ENCODE assay signal across 1 cellular context in genomic region chr2:112684415-112684775, GRCh38.
TF ChIP-seq lines count a peak whose summit lies in the region.

No MANE protein-coding gene starts in this region.

TF ChIP-seq in SK-N-SH, 30 proteins besides CTCF, POLR2A, EP300 and RAD21:
- TF ChIP-seq NRF1 (IDR thresholded peaks at IDR 0.05; ENCODE audit: low read depth, low read length) (no peak), RCOR1 (IDR thresholded peaks at IDR 0.05; ENCODE audit: low read length) (no peak), GABPA (IDR thresholded peaks at IDR 0.05; ENCODE audit: low read depth) (no peak), USF1 (IDR thresholded peaks at IDR 0.05; ENCODE audit: borderline replicate concordance, low read depth) (no peak), MEF2A (IDR thresholded peaks at IDR 0.05; ENCODE audit: borderline replicate concordance, low read depth) (no peak), RFX5 (IDR thresholded peaks at IDR 0.05; ENCODE audit: low read length) (no peak), JUND (IDR thresholded peaks at IDR 0.05) (no peak), POLR2AphosphoS5 (IDR thresholded peaks at IDR 0.05; ENCODE audit: low read depth, low read length) (no peak), MAX (IDR thresholded peaks at IDR 0.05; ENCODE audit: low read depth) (no peak), TEAD4 (IDR thresholded peaks at IDR 0.05; ENCODE audit: borderline replicate concordance, insufficient read depth) (no peak), PBX3 (IDR thresholded peaks at IDR 0.05) (no peak), TCF12 (IDR thresholded peaks at IDR 0.05) (no peak), YY1 (IDR thresholded peaks at IDR 0.05; ENCODE audit: low read depth) (no peak), EZH2phosphoT487 (IDR thresholded peaks at IDR 0.05; ENCODE audit: borderline replicate concordance, low read depth) (no peak), ELF1 (IDR thresholded peaks at IDR 0.05) (no peak)
TF ChIP-seq in SK-N-SH: peak in this region for 0.
